28 cellular contexts compared by ENCODE assay signal in the genomic region with DNA sequence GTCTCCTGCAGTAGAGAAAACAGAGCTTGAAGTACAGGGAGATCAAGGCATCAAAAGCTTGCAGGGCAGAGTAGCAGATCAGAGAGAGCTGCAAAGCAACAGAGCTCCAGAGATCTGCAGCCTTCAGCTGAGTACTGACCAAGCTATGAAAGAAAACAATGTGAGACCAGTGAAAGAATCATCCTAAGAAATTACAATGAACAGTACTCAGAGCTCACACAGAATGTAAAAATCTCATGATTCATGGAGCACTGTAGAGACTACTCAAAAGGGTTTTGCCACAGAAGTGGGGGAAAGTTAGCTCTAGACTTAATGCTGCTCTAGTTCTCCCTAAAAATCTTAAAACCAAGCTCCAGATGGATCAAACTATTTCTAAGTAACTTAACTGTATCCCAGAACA.
DNase-seq lines count a peak whose midpoint lies in the region; ATAC-seq and TF ChIP-seq lines count a peak whose summit lies in the region.
"Had no signal": no experiment of that assay in that cellular context is flagged by ENCODE, and none has a peak within 500 bp of the region (broad histone marks: within the 10 kb centered on the region; RNA-seq: fewer than 3 reads in every experiment).

No MANE protein-coding gene starts in this region.

- H3K36me3 ChIP-seq in naive thymus-derived CD4-positive, alpha-beta T cell (ENCODE audit: control insufficient read depth in 2 of 3, insufficient read depth in 3 of 3, low read length in 3 of 3), result no peaks in the 10 kb centered on the region
- no peaks in the 10 kb centered on the region for H3K36me3 ChIP-seq in effector memory CD4-positive, alpha-beta T cell (ENCODE audit: control insufficient read depth, insufficient read depth, low read length)
- H3K36me3 ChIP-seq: brain microvascular endothelial cell, left lung, MG63, prostate gland, upper lobe of left lung had no signal

- H3K27me3 ChIP-seq in naive thymus-derived CD4-positive, alpha-beta T cell (ENCODE audit: control insufficient read depth in 2 of 2, insufficient read depth in 2 of 2, low read length in 2 of 2), result no peaks in the 10 kb centered on the region
- H3K27me3 ChIP-seq in effector memory CD4-positive, alpha-beta T cell (replicated peaks; ENCODE audit: control insufficient read depth, insufficient read depth, low read length, poor library complexity, severe bottlenecking), result no peaks in the 10 kb centered on the region
- H3K27me3 ChIP-seq: brain microvascular endothelial cell, dorsolateral prefrontal cortex, left lung, MG63, upper lobe of left lung had no signal

- H3K9me3 Mint-ChIP-seq in naive thymus-derived CD4-positive, alpha-beta T cell, result peaks cover 0 to 18% (median 4%) of the 10 kb centered on the region in 11 donors

- TF ChIP-seq CTCF in AG10803 (conservative IDR thresholded peaks at IDR 0.05; ENCODE audit: low read length) (no peak), fibroblast of the aortic adventitia (IDR thresholded peaks at IDR 0.05; ENCODE audit: insufficient read depth, low read length) (no peak)

- no peaks in the 10 kb centered on the region for H3K27me3 Mint-ChIP-seq in naive thymus-derived CD4-positive, alpha-beta T cell
- H3K27me3 Mint-ChIP-seq: activated CD4-positive, alpha-beta memory T cell treated with anti-CD3 and anti-CD28 coated beads for 36 hours; B cell; stimulated activated memory B cell treated with anti-CD40 and anti-IgM and Interleukin-4, amounts not matched to agents 10 μg/mL and 1 μg/mL and 100 μg/mL, for 72 hours; T-helper 17 cell had no signal

- in situ Hi-C loops in SK-MEL-5 (cut with HindIII; ENCODE audit: low pct_unique_long_range_greater_than_20kb, low sequenced_read_pairs), result no loop called here

- peak; percentile 59 for ATAC-seq in sciatic nerve
- ATAC-seq in naive thymus-derived CD4-positive, alpha-beta T cell, result no peak
- ATAC-seq: activated CD4-positive, CD25-positive, alpha-beta regulatory T cell treated with anti-CD3 and anti-CD28 coated beads, Interleukin-2, amount 50 U/mL, for 24 hours; CD8-positive, alpha-beta T cell; left lung; stimulated activated memory B cell treated with anti-CD40 and anti-IgM and Interleukin-4, amounts not matched to agents 10 μg/mL and 1 μg/mL and 100 μg/mL, for 72 hours; T-helper 17 cell had no signal

- DNase-seq in AG10803 (ENCODE audit: low read depth) (peak; percentile 24), SK-MEL-5 (ENCODE audit: low read depth, low spot score) (peak; percentile 37), fibroblast of the aortic adventitia (ENCODE audit: low read depth) (peak; percentile 39), sciatic nerve (ENCODE audit: low spot score) (no peak), posterior vena cava (ENCODE audit: low spot score) (no peak), T-helper 9 cell (no peak)
- DNase-seq in naive thymus-derived CD4-positive, alpha-beta T cell, result no peak
- no peak for DNase-seq in effector memory CD4-positive, alpha-beta T cell
- DNase-seq: activated CD4-positive, alpha-beta memory T cell treated with anti-CD3 and anti-CD28 coated beads for 36 hours; activated CD8-positive, alpha-beta memory T cell treated with anti-CD3 and anti-CD28 coated beads, Interleukin-2, amount 50 U/mL, for 4 hours; activated naive CD4-positive, alpha-beta T cell treated with Interleukin-2 at 50 U/mL for 16 hours; brain microvascular endothelial cell; CD8-positive, alpha-beta T cell; dorsolateral prefrontal cortex; glutamatergic neuron; left lung; mesendoderm; MG63; NCI-H2029; NCI-H526; PC-9; T-helper 17 cell had no signal

- peaks cover 5 to 33% (median 21%) of the 10 kb centered on the region in 5 donors for H3K36me3 Mint-ChIP-seq in naive thymus-derived CD4-positive, alpha-beta T cell

- no peak overlapping the region for H3K4me3 Mint-ChIP-seq in naive thymus-derived CD4-positive, alpha-beta T cell
- H3K4me3 Mint-ChIP-seq: activated CD4-positive, alpha-beta memory T cell treated with anti-CD3 and anti-CD28 coated beads for 36 hours; B cell; CD8-positive, alpha-beta T cell; stimulated activated memory B cell treated with anti-CD40 and anti-IgM and Interleukin-4, amounts not matched to agents 10 μg/mL and 1 μg/mL and 100 μg/mL, for 72 hours; T-helper 17 cell had no signal

- H3K9me3 ChIP-seq in naive thymus-derived CD4-positive, alpha-beta T cell (ENCODE audit: control insufficient read depth in 2 of 3, low read length in 3 of 3), result no peaks in the 10 kb centered on the region
- no peaks in the 10 kb centered on the region for H3K9me3 ChIP-seq in effector memory CD4-positive, alpha-beta T cell (ENCODE audit: control insufficient read depth, low read length)
- H3K9me3 ChIP-seq: left lung, MG63, prostate gland, upper lobe of left lung had no signal

- no peaks in the 10 kb centered on the region for H3K4me1 ChIP-seq in naive thymus-derived CD4-positive, alpha-beta T cell (ENCODE audit: control insufficient read depth in 2 of 2, insufficient read depth in 2 of 2, low read length in 2 of 2)
- no peaks in the 10 kb centered on the region for H3K4me1 ChIP-seq in effector memory CD4-positive, alpha-beta T cell (ENCODE audit: control insufficient read depth, insufficient read depth, low read length, poor library complexity, severe bottlenecking)
- H3K4me1 ChIP-seq: left lung, prostate gland, upper lobe of left lung had no signal

- H3K27ac Mint-ChIP-seq in naive thymus-derived CD4-positive, alpha-beta T cell, result no peak overlapping the region
- H3K27ac Mint-ChIP-seq: activated CD4-positive, alpha-beta memory T cell treated with anti-CD3 and anti-CD28 coated beads for 36 hours; B cell; CD8-positive, alpha-beta T cell; stimulated activated memory B cell treated with anti-CD40 and anti-IgM and Interleukin-4, amounts not matched to agents 10 μg/mL and 1 μg/mL and 100 μg/mL, for 72 hours; T-helper 17 cell had no signal

- CTCF ChIA-PET in naive thymus-derived CD4-positive, alpha-beta T cell (lab: Charles Lee), result no interaction called here

- intact Hi-C loops in sciatic nerve (cut with DNase I), result no loop called here
- intact Hi-C loops in posterior vena cava (cut with DNase I), result no loop called here
- intact Hi-C loops in naive thymus-derived CD4-positive, alpha-beta T cell (cut with micrococcal nuclease), result no loop called here

- no peak overlapping the region for H3K27ac ChIP-seq in naive thymus-derived CD4-positive, alpha-beta T cell (ENCODE audit: low read depth, low read length)
- no peak overlapping the region for H3K27ac ChIP-seq in effector memory CD4-positive, alpha-beta T cell (ENCODE audit: insufficient read depth, low read length, poor library complexity, severe bottlenecking)
- H3K27ac ChIP-seq: dorsolateral prefrontal cortex, KMS-11, left lung, PC-9, prostate gland, upper lobe of left lung had no signal

- POLR2A ChIA-PET in naive thymus-derived CD4-positive, alpha-beta T cell (lab: Charles Lee), result no interaction called here

- peaks cover 0 to 21% (median 11%) of the 10 kb centered on the region in 7 donors for H3K4me1 Mint-ChIP-seq in naive thymus-derived CD4-positive, alpha-beta T cell
- H3K4me1 Mint-ChIP-seq: B cell had no signal

- H3K4me3 ChIP-seq in AG10803 (ENCODE audit: low read length) (no peak overlapping the region), fibroblast of the aortic adventitia (ENCODE audit: low read depth, low read length) (no peak overlapping the region)
- H3K4me3 ChIP-seq in naive thymus-derived CD4-positive, alpha-beta T cell (ENCODE audit: low read length), result no peak overlapping the region
- no peak overlapping the region for H3K4me3 ChIP-seq in effector memory CD4-positive, alpha-beta T cell (ENCODE audit: insufficient read depth, low read depth, low read length, poor library complexity, severe bottlenecking)
- H3K4me3 ChIP-seq: dorsolateral prefrontal cortex, left lung, MG63, PC-9, prostate gland, upper lobe of left lung had no signal

Comparison
In these comparisons a context has a peak if more than half of its experiments do, and no peak if none do; other contexts are left out.
1. DNase-seq: peak in AG10803 (single experiment), SK-MEL-5 (single experiment) and fibroblast of the aortic adventitia (single experiment); none in sciatic nerve (single experiment), posterior vena cava (single experiment), T-helper 9 cell (single experiment), naive thymus-derived CD4-positive, alpha-beta T cell (0 of 9) and effector memory CD4-positive, alpha-beta T cell (0 of 3).